1 cellular context compared by ENCODE assay signal in genomic region chr5:42908509-42909488, GRCh38.
TF ChIP-seq lines count a peak whose summit lies in the region.

No MANE protein-coding gene starts in this region.

TF ChIP-seq in HEK293, 187 proteins besides CTCF, POLR2A, EP300 and RAD21 (continued from another document):
- TF ChIP-seq PRDM2 (tag by site-specific recombination; IDR thresholded peaks at IDR 0.05; ENCODE audit: borderline replicate concordance): no peak
- TF ChIP-seq ZBTB10 (tag by site-specific recombination; IDR thresholded peaks at IDR 0.05): 0 out of 2 replicates have a peak, but pooled peaks have one; percentile 19
- TF ChIP-seq, protein P1, sequence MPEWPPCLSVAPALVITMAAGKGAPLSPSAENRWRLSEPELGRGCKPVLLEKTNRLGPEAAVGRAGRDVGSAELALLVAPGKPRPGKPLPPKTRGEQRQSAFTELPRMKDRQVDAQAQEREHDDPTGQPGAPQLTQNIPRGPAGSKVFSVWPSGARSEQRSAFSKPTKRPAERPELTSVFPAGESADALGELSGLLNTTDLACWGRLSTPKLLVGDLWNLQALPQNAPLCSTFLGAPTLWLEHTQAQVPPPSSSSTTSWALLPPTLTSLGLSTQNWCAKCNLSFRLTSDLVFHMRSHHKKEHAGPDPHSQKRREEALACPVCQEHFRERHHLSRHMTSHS (tag by site-specific recombination; IDR thresholded peaks at IDR 0.05): no peak
- TF ChIP-seq ZNF391 (tag by site-specific recombination; IDR thresholded peaks at IDR 0.05; ENCODE audit: borderline replicate concordance, low read depth): no peak
- peak; percentile 100 for TF ChIP-seq ZNF335 (tag by site-specific recombination; conservative IDR thresholded peaks at IDR 0.05)
- TF ChIP-seq ZNF664 (tag by site-specific recombination; IDR thresholded peaks at IDR 0.05): no peak
- 0 out of 2 replicates have a peak, but pooled peaks have one; percentile 33 for TF ChIP-seq ZXDB (tag by site-specific recombination; IDR thresholded peaks at IDR 0.05)
- TF ChIP-seq ZNF600 (tag by site-specific recombination; IDR thresholded peaks at IDR 0.05): no peak
- TF ChIP-seq ZNF274 (IDR thresholded peaks at IDR 0.05; ENCODE audit: low read length): no peak
- TF ChIP-seq ZNF274 (tag by site-specific recombination; IDR thresholded peaks at IDR 0.05; ENCODE audit: borderline replicate concordance): no peak
- no peak for TF ChIP-seq ZNF626 (tag by site-specific recombination; IDR thresholded peaks at IDR 0.05)
- TF ChIP-seq, protein P2, sequence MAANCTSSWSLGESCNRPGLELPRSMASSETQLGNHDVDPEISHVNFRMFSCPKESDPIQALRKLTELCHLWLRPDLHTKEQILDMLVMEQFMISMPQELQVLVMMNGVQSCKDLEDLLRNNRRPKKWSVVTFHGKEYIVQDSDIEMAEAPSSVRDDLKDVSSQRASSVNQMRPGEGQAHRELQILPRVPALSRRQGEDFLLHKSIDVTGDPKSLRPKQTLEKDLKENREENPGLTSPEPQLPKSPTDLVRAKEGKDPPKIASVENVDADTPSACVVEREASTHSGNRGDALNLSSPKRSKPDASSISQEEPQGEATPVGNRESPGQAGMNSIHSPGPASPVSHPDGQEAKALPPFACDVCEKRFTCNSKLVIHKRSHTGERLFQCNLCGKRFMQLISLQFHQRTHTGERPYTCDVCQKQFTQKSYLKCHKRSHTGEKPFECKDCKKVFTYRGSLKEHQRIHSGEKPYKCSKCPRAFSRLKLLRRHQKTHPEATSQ (tag by site-specific recombination; IDR thresholded peaks at IDR 0.05): no peak
- TF ChIP-seq ZNF670 (tag by site-specific recombination; IDR thresholded peaks at IDR 0.05; ENCODE audit: low read depth): no peak
- no peak for TF ChIP-seq ZNF621 (tag by site-specific recombination; IDR thresholded peaks at IDR 0.05)
- no peak for TF ChIP-seq ZNF266 (tag by site-specific recombination; IDR thresholded peaks at IDR 0.05; ENCODE audit: low read depth)
- TF ChIP-seq ZBTB20 (tag by site-specific recombination; IDR thresholded peaks at IDR 0.05): peak; percentile 52
- TF ChIP-seq ZNF654 (tag by site-specific recombination; IDR thresholded peaks at IDR 0.05; ENCODE audit: low read depth): peak; percentile 64
- no peak for TF ChIP-seq ZNF214 (tag by site-specific recombination; IDR thresholded peaks at IDR 0.05; ENCODE audit: borderline replicate concordance)
- TF ChIP-seq ZNF530 (tag by site-specific recombination; IDR thresholded peaks at IDR 0.05; ENCODE audit: low read depth): no peak
- no peak for TF ChIP-seq ZNF157 (tag by site-specific recombination; IDR thresholded peaks at IDR 0.05)
- no peak for TF ChIP-seq GLI4 (tag by site-specific recombination; IDR thresholded peaks at IDR 0.05)
- TF ChIP-seq SP7 (tag by site-specific recombination; IDR thresholded peaks at IDR 0.05): peak; percentile 44; the same call in 1 of the 2 replicates
- TF ChIP-seq ZNF18 (tag by site-specific recombination; IDR thresholded peaks at IDR 0.05): no peak
- no peak for TF ChIP-seq KLF1 (tag by site-specific recombination; IDR thresholded peaks at IDR 0.05)
TF ChIP-seq in HEK293: peak in this region for 11.
